8 cellular contexts compared by ENCODE assay signal in the genomic region with DNA sequence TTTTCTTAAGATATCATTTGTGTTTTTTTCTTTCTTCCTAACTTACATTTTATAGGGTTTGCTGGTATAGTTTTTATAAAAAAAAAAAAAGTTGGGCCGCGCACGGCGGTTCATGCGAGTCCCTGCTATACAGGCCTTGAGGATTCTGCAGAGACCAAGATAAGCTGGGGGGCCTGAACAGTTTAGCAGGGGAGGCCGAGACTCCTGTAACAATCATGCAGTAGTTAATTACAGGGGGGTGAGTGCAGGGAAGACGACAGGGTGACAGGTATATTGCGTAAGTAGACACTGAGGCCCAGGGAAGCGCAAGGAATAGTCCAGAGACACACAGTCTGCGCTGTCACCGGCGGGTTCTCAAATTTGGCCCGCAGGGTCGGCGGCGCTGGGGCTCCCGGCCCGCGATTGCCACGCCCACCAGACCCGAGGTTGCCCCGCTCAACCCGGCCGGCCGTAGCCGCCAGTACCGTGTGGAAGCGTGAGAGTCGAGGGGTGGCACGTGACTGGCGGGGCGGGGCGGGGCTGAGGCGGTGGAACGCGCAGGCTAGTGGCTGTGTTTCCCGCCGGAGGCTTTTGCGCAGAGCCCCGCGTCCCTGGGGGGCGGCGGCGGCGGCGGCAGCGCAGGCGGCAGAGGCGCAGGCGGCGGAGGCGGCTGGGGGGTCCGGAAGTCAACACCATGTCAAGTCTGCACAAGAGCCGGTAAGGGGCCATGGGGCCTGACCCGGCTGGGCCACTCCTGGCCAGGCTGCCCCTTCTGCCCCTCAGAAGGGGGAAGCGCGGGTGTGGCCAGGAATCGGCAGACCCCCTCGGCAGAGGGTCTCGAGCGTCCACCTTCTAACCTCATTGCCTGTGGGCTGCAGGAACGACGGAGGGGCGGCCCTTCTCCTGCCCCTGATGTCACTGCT. TPM values are rescaled to one million over a fixed set of nuclear protein-coding genes. Genes with fewer than 3 reads are reported as not detected.
DNase-seq lines count a peak whose midpoint lies in the region; ATAC-seq, FAIRE-seq and TF ChIP-seq lines count a peak whose summit lies in the region.

A gene with protein sequence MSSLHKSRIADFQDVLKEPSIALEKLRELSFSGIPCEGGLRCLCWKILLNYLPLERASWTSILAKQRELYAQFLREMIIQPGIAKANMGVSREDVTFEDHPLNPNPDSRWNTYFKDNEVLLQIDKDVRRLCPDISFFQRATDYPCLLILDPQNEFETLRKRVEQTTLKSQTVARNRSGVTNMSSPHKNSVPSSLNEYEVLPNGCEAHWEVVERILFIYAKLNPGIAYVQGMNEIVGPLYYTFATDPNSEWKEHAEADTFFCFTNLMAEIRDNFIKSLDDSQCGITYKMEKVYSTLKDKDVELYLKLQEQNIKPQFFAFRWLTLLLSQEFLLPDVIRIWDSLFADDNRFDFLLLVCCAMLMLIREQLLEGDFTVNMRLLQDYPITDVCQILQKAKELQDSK (plus strand): TSS at position 573 of the 902 bp plus-strand sequence. CDS start 101 bp downstream, at position 674.

- H3K27ac ChIP-seq in KOPT-K1 (ENCODE audit: low read depth, low read length, poor library complexity, severe bottlenecking) (peak within 1 kb of the TSS; percentile 64), esophagus muscularis mucosa (replicated peaks in 1 of 4) (peak within 1 kb of the TSS; percentile 85 to 88 (median 86)), muscle layer of duodenum (ENCODE audit: low read length) (peak within 1 kb of the TSS; percentile 56)

- intact Hi-C loops in esophagus muscularis mucosa (cut with DNase I), result loop anchor here (2.0 kb wide), 1 partner anchor 84 kb away; a partner anchor contains a TSS

- H3K4me1 ChIP-seq in esophagus muscularis mucosa, result peaks cover 5 to 40% (median 35%) of the 10 kb centered on the region in 4 donors
- peaks cover 8 to 24% of the 10 kb centered on the region in 2 donors for H3K4me1 ChIP-seq in muscle layer of duodenum (ENCODE audit: control insufficient read depth in 1 of 2, insufficient read depth in 2 of 2, low read length in 2 of 2)

- peak within 1 kb of the TSS; percentile 93 to 100 (median 98) for H3K4me3 ChIP-seq in esophagus muscularis mucosa
- peak within 1 kb of the TSS; percentile 73 to 98 for H3K4me3 ChIP-seq in muscle layer of duodenum (ENCODE audit: low read depth in 1 of 2, low read length in 2 of 2)

- TF ChIP-seq POLR2A in esophagus muscularis mucosa (IDR thresholded peaks at IDR 0.05; ENCODE audit: low read depth), result no peak

- 19% methylated on average over 25 of the region's 64 CpGs for WGBS in esophagus muscularis mucosa

- DNase-seq in DMS53 (lab: John Stamatoyannopoulos, UW), result peak; percentile 94
- DNase-seq in RCC 7860 (ENCODE audit: low spot score), result peak; percentile 68
- peak; percentile 92 to 94 for DNase-seq in activated T-cell treated with anti-CD3 and anti-CD28 coated beads, Interleukin-2, amount 50 U/mL, for 48 hours
- peak; percentile 98 for DNase-seq in esophagus muscularis mucosa (ENCODE audit: extremely low spot score)
- DNase-seq in stimulated activated CD8-positive, alpha-beta memory T cell treated with anti-CD3 and anti-CD28 coated beads, Interleukin-7, amount 100 ng/mL, for 24 hours (ENCODE audit: low read depth), result peak; percentile 84

- H3K9me3 ChIP-seq in KOPT-K1 (ENCODE audit: insufficient read depth, low read length, poor library complexity, severe bottlenecking), result no peaks in the 10 kb centered on the region
- H3K9me3 ChIP-seq in esophagus muscularis mucosa, result no peaks in the 10 kb centered on the region
- no peaks in the 10 kb centered on the region for H3K9me3 ChIP-seq in muscle layer of duodenum (ENCODE audit: control insufficient read depth in 1 of 2, low read length in 2 of 2)

- TF ChIP-seq CTCF in esophagus muscularis mucosa (IDR thresholded peaks at IDR 0.05), result peak in 1 of 3 experiments; percentile 33

- H3K36me3 ChIP-seq in KOPT-K1 (ENCODE audit: insufficient read depth, low read length) (peaks cover 17% of the 10 kb centered on the region), esophagus muscularis mucosa (peaks cover 5 to 33% (median 24%) of the 10 kb centered on the region in 4 donors), muscle layer of duodenum (ENCODE audit: control insufficient read depth in 1 of 2, insufficient read depth in 2 of 2, low read length in 2 of 2) (peaks cover 17 to 19% of the 10 kb centered on the region in 2 donors)

- FAIRE-seq in RCC 7860 (lab: Jason Lieb, UNC), result no peak

- H3K27me3 ChIP-seq in esophagus muscularis mucosa, result no peaks in the 10 kb centered on the region
- H3K27me3 ChIP-seq in muscle layer of duodenum (ENCODE audit: low read depth, low read length), result no peaks in the 10 kb centered on the region

- TF ChIP-seq EP300 in esophagus muscularis mucosa (IDR thresholded peaks at IDR 0.05), result no peak

- peak; percentile 88 for ATAC-seq in GM21737 (IDR thresholded peaks at IDR 0.05; ENCODE audit: unreplicated experiment)

RNA-seq across cellular contexts. Expression of the gene that starts here (rescaled TPM):
- 10 to 100 TPM; 12.4 to 20.8 (median 16.1) TPM for total RNA-seq in esophagus muscularis mucosa

Comparison
In these comparisons a context has a peak if more than half of its experiments do, and no peak if none do; other contexts are left out.
1. Peak in every context shown above with its lines: DNase-seq, ATAC-seq, H3K4me3 ChIP-seq and H3K27ac ChIP-seq.